In genomic region chr2:126467367-126468054, GRCh38 we compare ENCODE assay signal across 12 cellular contexts.
A peak's percentile ranks its signal among the peaks of the same experiment; 100 is the strongest.
DNase-seq lines count a peak whose midpoint lies in the region; ATAC-seq and TF ChIP-seq lines count a peak whose summit lies in the region.
"Had no signal": no experiment of that assay in that cellular context is flagged by ENCODE, and none has a peak within 500 bp of the region (broad histone marks: within the 10 kb centered on the region; RNA-seq: fewer than 3 reads in every experiment).

No MANE protein-coding gene starts in this region.

- peak; percentile 93 for ATAC-seq in HG02642 (IDR thresholded peaks at IDR 0.05; ENCODE audit: poor library complexity, unreplicated experiment)
- peak; percentile 90 for ATAC-seq in HG03442 (IDR thresholded peaks at IDR 0.05; ENCODE audit: unreplicated experiment)
- ATAC-seq: effector memory CD8-positive, alpha-beta T cell; mucosa of descending colon; right lobe of liver had no signal

- DNase-seq in GM13976 (ENCODE audit: low spot score) (peak; percentile 39), GM19240 (ENCODE audit: insufficient read length, low spot score) (peak; percentile 10), NCI-H187 (lab: John Stamatoyannopoulos, UW) (no peak), GF-D8 (lab: John Stamatoyannopoulos, UW) (no peak), middle frontal gyrus (ENCODE audit: extremely low spot score, low spot score) (no peak)
- no peak for DNase-seq in NK-92 treated with Interleukin-12 subunit alpha and Interleukin-12 subunit beta, amount 100 ng/mL, for 24 hours (lab: John Stamatoyannopoulos, UW)
- DNase-seq: anterior cingulate cortex; effector memory CD8-positive, alpha-beta T cell; mucosa of descending colon; right lobe of liver had no signal

- in situ Hi-C loops in GM13976 (cut with MboI; ENCODE audit: low sequenced_read_pairs, unreplicated experiment): no loop called here

- TF ChIP-seq CTCF in GM13976 (IDR thresholded peaks at IDR 0.05; ENCODE audit: borderline replicate concordance, control extremely low read depth, extremely low read depth, insufficient read depth, missing control alignments): no peak

Comparison
In these comparisons a context has a peak if more than half of its experiments do, and no peak if none do; other contexts are left out.
1. DNase-seq: peak in GM13976 (single experiment) and GM19240 (single experiment); none in NK-92 treated with Interleukin-12 subunit alpha and Interleukin-12 subunit beta, amount 100 ng/mL, for 24 hours (single experiment), NCI-H187 (0 of 2), GF-D8 (single experiment) and middle frontal gyrus (single experiment).